Comparison of ENCODE assay signal across 1 cellular context in the genomic region with DNA sequence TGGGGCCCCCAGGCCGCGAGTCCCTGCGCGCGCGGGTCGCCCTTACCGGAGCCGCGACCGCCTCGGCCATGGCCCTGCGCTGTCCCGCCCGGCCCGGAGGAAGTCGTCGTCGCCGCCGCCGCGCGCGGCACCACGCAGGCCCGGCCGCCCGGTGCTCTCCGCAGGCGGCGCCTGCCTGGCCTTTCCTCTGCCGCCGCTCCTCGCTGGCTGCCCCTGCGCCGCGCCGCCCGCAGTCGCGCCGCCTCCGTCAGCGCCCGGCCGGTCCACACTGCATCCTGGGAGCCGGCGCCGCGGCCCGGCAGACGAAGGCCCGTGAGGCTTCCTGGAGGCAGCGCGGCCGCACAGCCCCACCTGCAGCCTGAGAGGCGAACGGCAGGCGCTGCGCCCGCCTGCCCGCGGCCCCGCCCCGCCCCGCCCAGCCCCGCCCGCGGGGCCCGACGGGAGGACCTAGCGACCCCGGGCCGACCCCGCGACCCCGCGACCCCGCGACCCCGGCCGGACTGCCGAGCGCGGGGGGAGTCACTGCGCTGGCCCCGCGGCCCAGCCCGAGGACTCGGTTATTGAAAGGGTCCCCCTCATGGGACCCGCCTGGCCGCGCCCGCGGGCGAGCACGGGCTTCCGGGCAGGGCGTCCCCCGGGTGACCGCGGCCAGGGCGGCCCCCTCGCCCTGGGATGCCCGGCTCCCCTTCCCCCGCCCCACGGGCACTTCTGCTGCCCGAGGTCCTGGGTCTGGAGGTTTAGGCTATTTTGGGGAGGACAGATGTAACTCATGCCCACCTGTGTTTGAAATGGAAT.
A peak's percentile ranks its signal among the peaks of the same experiment; 100 is the strongest.
TF ChIP-seq lines count a peak whose summit lies in the region.

A gene (minus strand): TSS at position 343 of the 795 bp plus-strand sequence. CDS start 273 bp downstream, at position 70.

TF ChIP-seq in K562, 482 proteins besides CTCF, POLR2A, EP300 and RAD21 (continued from another document and continues in another):
- TF ChIP-seq, protein P1, sequence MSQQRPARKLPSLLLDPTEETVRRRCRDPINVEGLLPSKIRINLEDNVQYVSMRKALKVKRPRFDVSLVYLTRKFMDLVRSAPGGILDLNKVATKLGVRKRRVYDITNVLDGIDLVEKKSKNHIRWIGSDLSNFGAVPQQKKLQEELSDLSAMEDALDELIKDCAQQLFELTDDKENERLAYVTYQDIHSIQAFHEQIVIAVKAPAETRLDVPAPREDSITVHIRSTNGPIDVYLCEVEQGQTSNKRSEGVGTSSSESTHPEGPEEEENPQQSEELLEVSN (IDR thresholded peaks at IDR 0.05; ENCODE audit: borderline replicate concordance in 1 of 2, extremely low read depth in 1 of 2, insufficient read depth in 1 of 2, insufficient read length in 1 of 2, low read depth in 1 of 2, low read length in 1 of 2, poor library complexity in 1 of 2, severe bottlenecking in 1 of 2) = peak; percentile 68 to 85
- TF ChIP-seq ZNF354B (CRISPR knock-in tag; IDR thresholded peaks at IDR 0.05) (no peak), SRF (CRISPR knock-in tag; IDR thresholded peaks at IDR 0.05) (0 out of 4 replicates have a peak, but pooled peaks of 1 of the 2 experiments have one; percentile 23), NFIX (CRISPR knock-in tag; IDR thresholded peaks at IDR 0.05; ENCODE audit: low read depth) (no peak), SUPT5H (IDR thresholded peaks at IDR 0.05) (no peak), RNF2 (IDR thresholded peaks at IDR 0.05) (no peak), TAF15 (IDR thresholded peaks at IDR 0.05; ENCODE audit: low read depth, low read length) (no peak), MCM5 (IDR thresholded peaks at IDR 0.05; ENCODE audit: low read depth) (no peak), RBM14 (IDR thresholded peaks at IDR 0.05; ENCODE audit: borderline replicate concordance, insufficient read depth, low read depth, low read length) (no peak), BCOR (IDR thresholded peaks at IDR 0.05) (no peak), TBL1XR1 (IDR thresholded peaks at IDR 0.05; ENCODE audit: low read length in 2 of 2) (peak in 1 of 2 experiments; percentile 76; a peak in 1 of 4 replicates), NFRKB (IDR thresholded peaks at IDR 0.05; ENCODE audit: low read depth) (no peak), POLR2AphosphoS2 (IDR thresholded peaks at IDR 0.05; ENCODE audit: low read length) (no peak), ZBED1 (IDR thresholded peaks at IDR 0.05) (no peak), SIRT6 (IDR thresholded peaks at IDR 0.05; ENCODE audit: low read depth, low read length) (no peak), PCBP1 (IDR thresholded peaks at IDR 0.05; ENCODE audit: low read depth, low read length, poor library complexity, severe bottlenecking) (peak; percentile 98), RFX1 (IDR thresholded peaks at IDR 0.05) (no peak), NRF1 (conservative IDR thresholded peaks at IDR 0.05 in 1 of 2, IDR thresholded peaks at IDR 0.05 in 1 of 2) (peak in 1 of 2 experiments; percentile 18; a peak in 2 of 4 replicates), PTRF (tag; IDR thresholded peaks at IDR 0.05) (no peak), TFAM (CRISPR knock-in tag; conservative IDR thresholded peaks at IDR 0.05) (no peak), HLTF (IDR thresholded peaks at IDR 0.05) (no peak), ATF1 (CRISPR knock-in tag; IDR thresholded peaks at IDR 0.05) (0 out of 2 replicates have a peak, but pooled peaks have one; percentile 2), ATF1 (tag; IDR thresholded peaks at IDR 0.05) (peak; percentile 37; the same call in 1 of the 2 replicates), KAT2B (IDR thresholded peaks at IDR 0.05; ENCODE audit: low read depth, low read length) (no peak), MYBL2 (IDR thresholded peaks at IDR 0.05; ENCODE audit: low read depth) (no peak), MYBL2 (CRISPR knock-in tag; IDR thresholded peaks at IDR 0.05; ENCODE audit: borderline replicate concordance) (no peak), JUND (IDR thresholded peaks at IDR 0.05; ENCODE audit: borderline replicate concordance, low read depth, low read length) (peak; percentile 71), JUND (tag; IDR thresholded peaks at IDR 0.05; ENCODE audit: borderline replicate concordance, low read depth, low read length) (peak; percentile 8; the same call in 1 of the 3 replicates), YBX1 (IDR thresholded peaks at IDR 0.05) (no peak), EGR1 (conservative IDR thresholded peaks at IDR 0.05) (no peak), HDAC3 (IDR thresholded peaks at IDR 0.05; ENCODE audit: borderline replicate concordance, partially characterized antibody) (no peak), RBFOX2 (IDR thresholded peaks at IDR 0.05; ENCODE audit: low read depth, low read length) (peak; percentile 78), CREBBP (IDR thresholded peaks at IDR 0.05; ENCODE audit: low read depth, low read length) (no peak), RBM17 (IDR thresholded peaks at IDR 0.05; ENCODE audit: borderline replicate concordance, low read depth, low read length) (no peak), MAFF (IDR thresholded peaks at IDR 0.05; ENCODE audit: low read length) (no peak)
- TF ChIP-seq, protein P2, sequence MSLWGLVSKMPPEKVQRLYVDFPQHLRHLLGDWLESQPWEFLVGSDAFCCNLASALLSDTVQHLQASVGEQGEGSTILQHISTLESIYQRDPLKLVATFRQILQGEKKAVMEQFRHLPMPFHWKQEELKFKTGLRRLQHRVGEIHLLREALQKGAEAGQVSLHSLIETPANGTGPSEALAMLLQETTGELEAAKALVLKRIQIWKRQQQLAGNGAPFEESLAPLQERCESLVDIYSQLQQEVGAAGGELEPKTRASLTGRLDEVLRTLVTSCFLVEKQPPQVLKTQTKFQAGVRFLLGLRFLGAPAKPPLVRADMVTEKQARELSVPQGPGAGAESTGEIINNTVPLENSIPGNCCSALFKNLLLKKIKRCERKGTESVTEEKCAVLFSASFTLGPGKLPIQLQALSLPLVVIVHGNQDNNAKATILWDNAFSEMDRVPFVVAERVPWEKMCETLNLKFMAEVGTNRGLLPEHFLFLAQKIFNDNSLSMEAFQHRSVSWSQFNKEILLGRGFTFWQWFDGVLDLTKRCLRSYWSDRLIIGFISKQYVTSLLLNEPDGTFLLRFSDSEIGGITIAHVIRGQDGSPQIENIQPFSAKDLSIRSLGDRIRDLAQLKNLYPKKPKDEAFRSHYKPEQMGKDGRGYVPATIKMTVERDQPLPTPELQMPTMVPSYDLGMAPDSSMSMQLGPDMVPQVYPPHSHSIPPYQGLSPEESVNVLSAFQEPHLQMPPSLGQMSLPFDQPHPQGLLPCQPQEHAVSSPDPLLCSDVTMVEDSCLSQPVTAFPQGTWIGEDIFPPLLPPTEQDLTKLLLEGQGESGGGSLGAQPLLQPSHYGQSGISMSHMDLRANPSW (CRISPR knock-in tag; IDR thresholded peaks at IDR 0.05) = no peak
- TF ChIP-seq, protein P3, sequence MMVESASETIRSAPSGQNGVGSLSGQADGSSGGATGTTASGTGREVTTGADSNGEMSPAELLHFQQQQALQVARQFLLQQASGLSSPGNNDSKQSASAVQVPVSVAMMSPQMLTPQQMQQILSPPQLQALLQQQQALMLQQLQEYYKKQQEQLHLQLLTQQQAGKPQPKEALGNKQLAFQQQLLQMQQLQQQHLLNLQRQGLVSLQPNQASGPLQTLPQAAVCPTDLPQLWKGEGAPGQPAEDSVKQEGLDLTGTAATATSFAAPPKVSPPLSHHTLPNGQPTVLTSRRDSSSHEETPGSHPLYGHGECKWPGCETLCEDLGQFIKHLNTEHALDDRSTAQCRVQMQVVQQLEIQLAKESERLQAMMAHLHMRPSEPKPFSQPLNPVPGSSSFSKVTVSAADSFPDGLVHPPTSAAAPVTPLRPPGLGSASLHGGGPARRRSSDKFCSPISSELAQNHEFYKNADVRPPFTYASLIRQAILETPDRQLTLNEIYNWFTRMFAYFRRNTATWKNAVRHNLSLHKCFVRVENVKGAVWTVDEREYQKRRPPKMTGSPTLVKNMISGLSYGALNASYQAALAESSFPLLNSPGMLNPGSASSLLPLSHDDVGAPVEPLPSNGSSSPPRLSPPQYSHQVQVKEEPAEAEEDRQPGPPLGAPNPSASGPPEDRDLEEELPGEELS (CRISPR knock-in tag; IDR thresholded peaks at IDR 0.05; ENCODE audit: borderline replicate concordance) = no peak
- TF ChIP-seq, protein P4, sequence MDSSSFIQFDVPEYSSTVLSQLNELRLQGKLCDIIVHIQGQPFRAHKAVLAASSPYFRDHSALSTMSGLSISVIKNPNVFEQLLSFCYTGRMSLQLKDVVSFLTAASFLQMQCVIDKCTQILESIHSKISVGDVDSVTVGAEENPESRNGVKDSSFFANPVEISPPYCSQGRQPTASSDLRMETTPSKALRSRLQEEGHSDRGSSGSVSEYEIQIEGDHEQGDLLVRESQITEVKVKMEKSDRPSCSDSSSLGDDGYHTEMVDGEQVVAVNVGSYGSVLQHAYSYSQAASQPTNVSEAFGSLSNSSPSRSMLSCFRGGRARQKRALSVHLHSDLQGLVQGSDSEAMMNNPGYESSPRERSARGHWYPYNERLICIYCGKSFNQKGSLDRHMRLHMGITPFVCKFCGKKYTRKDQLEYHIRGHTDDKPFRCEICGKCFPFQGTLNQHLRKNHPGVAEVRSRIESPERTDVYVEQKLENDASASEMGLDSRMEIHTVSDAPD (CRISPR knock-in tag; IDR thresholded peaks at IDR 0.05) = no peak
- TF ChIP-seq, protein P5, sequence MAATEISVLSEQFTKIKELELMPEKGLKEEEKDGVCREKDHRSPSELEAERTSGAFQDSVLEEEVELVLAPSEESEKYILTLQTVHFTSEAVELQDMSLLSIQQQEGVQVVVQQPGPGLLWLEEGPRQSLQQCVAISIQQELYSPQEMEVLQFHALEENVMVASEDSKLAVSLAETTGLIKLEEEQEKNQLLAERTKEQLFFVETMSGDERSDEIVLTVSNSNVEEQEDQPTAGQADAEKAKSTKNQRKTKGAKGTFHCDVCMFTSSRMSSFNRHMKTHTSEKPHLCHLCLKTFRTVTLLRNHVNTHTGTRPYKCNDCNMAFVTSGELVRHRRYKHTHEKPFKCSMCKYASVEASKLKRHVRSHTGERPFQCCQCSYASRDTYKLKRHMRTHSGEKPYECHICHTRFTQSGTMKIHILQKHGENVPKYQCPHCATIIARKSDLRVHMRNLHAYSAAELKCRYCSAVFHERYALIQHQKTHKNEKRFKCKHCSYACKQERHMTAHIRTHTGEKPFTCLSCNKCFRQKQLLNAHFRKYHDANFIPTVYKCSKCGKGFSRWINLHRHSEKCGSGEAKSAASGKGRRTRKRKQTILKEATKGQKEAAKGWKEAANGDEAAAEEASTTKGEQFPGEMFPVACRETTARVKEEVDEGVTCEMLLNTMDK (IDR thresholded peaks at IDR 0.05; ENCODE audit: borderline replicate concordance, insufficient read depth, low read depth, low read length, poor library complexity, severe bottlenecking) = peak; percentile 62
- TF ChIP-seq, protein P6, sequence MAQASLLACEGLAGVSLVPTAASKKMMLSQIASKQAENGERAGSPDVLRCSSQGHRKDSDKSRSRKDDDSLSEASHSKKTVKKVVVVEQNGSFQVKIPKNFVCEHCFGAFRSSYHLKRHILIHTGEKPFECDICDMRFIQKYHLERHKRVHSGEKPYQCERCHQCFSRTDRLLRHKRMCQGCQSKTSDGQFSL (CRISPR knock-in tag; IDR thresholded peaks at IDR 0.05) = no peak
- TF ChIP-seq, protein P6 (tag; IDR thresholded peaks at IDR 0.05) = no peak
- TF ChIP-seq, protein P7, sequence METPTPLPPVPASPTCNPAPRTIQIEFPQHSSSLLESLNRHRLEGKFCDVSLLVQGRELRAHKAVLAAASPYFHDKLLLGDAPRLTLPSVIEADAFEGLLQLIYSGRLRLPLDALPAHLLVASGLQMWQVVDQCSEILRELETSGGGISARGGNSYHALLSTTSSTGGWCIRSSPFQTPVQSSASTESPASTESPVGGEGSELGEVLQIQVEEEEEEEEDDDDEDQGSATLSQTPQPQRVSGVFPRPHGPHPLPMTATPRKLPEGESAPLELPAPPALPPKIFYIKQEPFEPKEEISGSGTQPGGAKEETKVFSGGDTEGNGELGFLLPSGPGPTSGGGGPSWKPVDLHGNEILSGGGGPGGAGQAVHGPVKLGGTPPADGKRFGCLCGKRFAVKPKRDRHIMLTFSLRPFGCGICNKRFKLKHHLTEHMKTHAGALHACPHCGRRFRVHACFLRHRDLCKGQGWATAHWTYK (CRISPR knock-in tag; IDR thresholded peaks at IDR 0.05) = peak; percentile 17; the same call in 1 of the 2 replicates
- TF ChIP-seq, protein P8, sequence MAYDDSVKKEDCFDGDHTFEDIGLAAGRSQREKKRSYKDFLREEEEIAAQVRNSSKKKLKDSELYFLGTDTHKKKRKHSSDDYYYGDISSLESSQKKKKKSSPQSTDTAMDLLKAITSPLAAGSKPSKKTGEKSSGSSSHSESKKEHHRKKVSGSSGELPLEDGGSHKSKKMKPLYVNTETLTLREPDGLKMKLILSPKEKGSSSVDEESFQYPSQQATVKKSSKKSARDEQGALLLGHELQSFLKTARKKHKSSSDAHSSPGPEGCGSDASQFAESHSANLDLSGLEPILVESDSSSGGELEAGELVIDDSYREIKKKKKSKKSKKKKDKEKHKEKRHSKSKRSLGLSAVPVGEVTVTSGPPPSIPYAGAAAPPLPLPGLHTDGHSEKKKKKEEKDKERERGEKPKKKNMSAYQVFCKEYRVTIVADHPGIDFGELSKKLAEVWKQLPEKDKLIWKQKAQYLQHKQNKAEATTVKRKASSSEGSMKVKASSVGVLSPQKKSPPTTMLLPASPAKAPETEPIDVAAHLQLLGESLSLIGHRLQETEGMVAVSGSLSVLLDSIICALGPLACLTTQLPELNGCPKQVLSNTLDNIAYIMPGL (CRISPR knock-in tag; IDR thresholded peaks at IDR 0.05) = peak; percentile 99
